Comparison of ENCODE assay signal across 8 cellular contexts in genomic region chr5:73446631-73447233, GRCh38. TPM values are rescaled to one million over a fixed set of nuclear protein-coding genes. Genes with fewer than 3 reads are reported as not detected.
A peak's percentile ranks its signal among the peaks of the same experiment; 100 is the strongest.
DNase-seq lines count a peak whose midpoint lies in the region; ATAC-seq, FAIRE-seq and TF ChIP-seq lines count a peak whose summit lies in the region.

No MANE protein-coding gene starts in this region.

- H3K23me2 ChIP-seq in H9 (ENCODE audit: insufficient read length, low read depth, low read length, poor library complexity, severe bottlenecking), result peaks cover 20% of the 10 kb centered on the region

- no peak overlapping the region for H4K91ac ChIP-seq in H9 (ENCODE audit: insufficient read length, low read depth, low read length)

- H3K27me3 Mint-ChIP-seq in H9 (ENCODE audit: low read depth), result peaks cover 91% of the 10 kb centered on the region
- H3K27me3 Mint-ChIP-seq in activated T-cell treated with anti-CD3 and anti-CD28 coated beads, Interleukin-2, amount 50 U/mL, for 4 hours (ENCODE audit: low read depth), result peaks cover 80% of the 10 kb centered on the region

- WGBS in H9 (ENCODE audit: extremely low coverage, insufficient read length, low lambda C conversion rate), result no CpG with 5 or more reads among the region's 66 CpGs

- H3K36me3 ChIP-seq in ACC112 (ENCODE audit: insufficient read depth, low read length), result peaks cover 9% of the 10 kb centered on the region; the same call in 1 of the 2 replicates
- H3K36me3 ChIP-seq in keratinocyte (ENCODE audit: control insufficient read depth in 2 of 2, extremely low read depth in 1 of 2, insufficient read depth in 2 of 2, low read length in 2 of 2), result no peaks in the 10 kb centered on the region

- H3K4ac ChIP-seq in H9 (ENCODE audit: low read depth, low read length), result no peak overlapping the region

- H3K79me1 ChIP-seq in H9 (ENCODE audit: insufficient read depth, low read depth, low read length, poor library complexity, severe bottlenecking), result no peaks in the 10 kb centered on the region

- H3K4me3 ChIP-seq in ACC112 (ENCODE audit: low read depth, low read length) (peak overlapping the region; percentile 88), keratinocyte (ENCODE audit: control insufficient read depth in 2 of 3, extremely low read depth in 1 of 3, insufficient read depth in 2 of 3, low read depth in 1 of 3, low read length in 3 of 3) (peak overlapping the region; percentile 52 to 91 (median 67))

- no peak overlapping the region for H3K23ac ChIP-seq in H9 (ENCODE audit: insufficient read length, low read depth, low read length)

- H2BK5ac ChIP-seq in H9 (ENCODE audit: insufficient read length, low read length), result no peak overlapping the region

- no peak overlapping the region for H2AK5ac ChIP-seq in H9 (ENCODE audit: insufficient read length, low read length)

- no peak for TF ChIP-seq CTCF in H9 (conservative IDR thresholded peaks at IDR 0.05)
- TF ChIP-seq CTCF in keratinocyte (optimal IDR thresholded peaks at IDR 0.05 in 1 of 3, IDR thresholded peaks at IDR 0.05 in 1 of 3, conservative IDR thresholded peaks at IDR 0.05 in 1 of 3; ENCODE audit: extremely low read depth in 1 of 3, insufficient read depth in 2 of 3, low read length in 3 of 3), result no peak
- TF ChIP-seq CTCF in D721Med (IDR thresholded peaks at IDR 0.05; ENCODE audit: insufficient read depth, missing control alignments), result no peak

- H4K20me1 ChIP-seq in H9 (ENCODE audit: control insufficient read depth, insufficient read depth, insufficient read length) (no peaks in the 10 kb centered on the region), keratinocyte (ENCODE audit: control insufficient read depth, extremely low read depth, insufficient read depth, low read length) (no peaks in the 10 kb centered on the region)

- no peak overlapping the region for H2BK20ac ChIP-seq in H9 (ENCODE audit: low read depth, low read length, poor library complexity, severe bottlenecking)

- FAIRE-seq in keratinocyte (lab: Jason Lieb, UNC) (no peak), D721Med (lab: Jason Lieb, UNC) (no peak)

- H3K9me3 Mint-ChIP-seq in H9, result peaks cover 2 to 19% of the 10 kb centered on the region in 2 experiments; a peak in 2 of 5 replicates
- H3K9me3 Mint-ChIP-seq in activated T-cell treated with anti-CD3 and anti-CD28 coated beads, Interleukin-2, amount 50 U/mL, for 4 hours, result peaks cover 7% of the 10 kb centered on the region

- H3K4me1 Mint-ChIP-seq in H9, result peaks cover 30 to 48% of the 10 kb centered on the region in 2 experiments
- H3K4me1 Mint-ChIP-seq in activated T-cell treated with anti-CD3 and anti-CD28 coated beads, Interleukin-2, amount 50 U/mL, for 4 hours (ENCODE audit: low read depth), result peaks cover 23% of the 10 kb centered on the region

- no peaks in the 10 kb centered on the region for H3K9me1 ChIP-seq in keratinocyte (ENCODE audit: control insufficient read depth, extremely low read depth, insufficient read depth, low read length)

- H2AFZ ChIP-seq in ACC112 (ENCODE audit: low read length, unreplicated experiment) (no peak overlapping the region), H9 (ENCODE audit: low read length) (no peak overlapping the region), keratinocyte (ENCODE audit: control insufficient read depth, low read length) (no peak overlapping the region)

- no peak overlapping the region for H2BK15ac ChIP-seq in H9 (ENCODE audit: low read depth, low read length)

- no peak overlapping the region for H3K27ac Mint-ChIP-seq in H9

- H3K9me3 ChIP-seq in H9 (ENCODE audit: control insufficient read depth, low read depth, low read length) (no peaks in the 10 kb centered on the region), keratinocyte (ENCODE audit: control insufficient read depth, low read depth, low read length) (no peaks in the 10 kb centered on the region)

- H3K4me2 ChIP-seq in H9 (ENCODE audit: insufficient read depth, insufficient read length, low read length) (peak overlapping the region; percentile 56), keratinocyte (ENCODE audit: control insufficient read depth, extremely low read depth, insufficient read depth, low read depth, low read length) (peak overlapping the region; percentile 77)

- no peak overlapping the region for H3T11ph ChIP-seq in H9 (ENCODE audit: low read length)

- no peak overlapping the region for H3K56ac ChIP-seq in H9 (ENCODE audit: insufficient read length, low read depth, low read length)

- H3K27me3 ChIP-seq in ACC112 (ENCODE audit: insufficient read depth, low read length), result peaks cover 15% of the 10 kb centered on the region
- peaks cover 82% of the 10 kb centered on the region for H3K27me3 ChIP-seq in H9 (ENCODE audit: insufficient read depth, low read length)
- peaks cover 34% of the 10 kb centered on the region for H3K27me3 ChIP-seq in keratinocyte (ENCODE audit: control insufficient read depth, extremely low read depth, insufficient read depth, low read length)

- no peak overlapping the region for H3K9ac ChIP-seq in H9 (ENCODE audit: extremely low read depth, insufficient read length, low read length)
- H3K9ac ChIP-seq in keratinocyte (ENCODE audit: control insufficient read depth, extremely low read depth, insufficient read depth, low read length), result peak overlapping the region; percentile 82

- no peak overlapping the region for H2BK12ac ChIP-seq in H9 (ENCODE audit: insufficient read length, low read depth, low read length)

- no peak overlapping the region for H4K8ac ChIP-seq in H9 (replicated peaks; ENCODE audit: insufficient read length, low read depth, low read length)

- H4K5ac ChIP-seq in H9 (ENCODE audit: insufficient read length, low read depth, low read length), result no peak overlapping the region

- H3K79me2 ChIP-seq in ACC112 (ENCODE audit: control insufficient read depth, insufficient read depth, low read length, unreplicated experiment), result peaks cover 32% of the 10 kb centered on the region
- H3K79me2 ChIP-seq in H9 (ENCODE audit: insufficient read depth, low read length), result no peaks in the 10 kb centered on the region
- H3K79me2 ChIP-seq in keratinocyte (ENCODE audit: control insufficient read depth, insufficient read depth, low read length), result peaks cover 29% of the 10 kb centered on the region

- peak overlapping the region; percentile 56 to 79 for H3K4me3 Mint-ChIP-seq in H9
- peak overlapping the region; percentile 72 for H3K4me3 Mint-ChIP-seq in activated T-cell treated with anti-CD3 and anti-CD28 coated beads, Interleukin-2, amount 50 U/mL, for 4 hours

- no peak overlapping the region for H3K27ac ChIP-seq in ACC112 (ENCODE audit: low read depth, low read length)
- no peak overlapping the region for H3K27ac ChIP-seq in H9 (ENCODE audit: insufficient read length, low read depth, low read length)
- peak overlapping the region; percentile 41 for H3K27ac ChIP-seq in keratinocyte (ENCODE audit: control insufficient read depth, insufficient read depth, low read length)

- H2BK120ac ChIP-seq in H9 (ENCODE audit: low read depth, low read length, poor library complexity, severe bottlenecking), result no peak overlapping the region

- no peak overlapping the region for H3K14ac ChIP-seq in H9 (ENCODE audit: insufficient read depth, low read length)

- no peak overlapping the region for H3K18ac ChIP-seq in H9 (ENCODE audit: insufficient read length, low read depth, low read length)

- DNase-seq in H9, result no peak
- DNase-seq in activated T-cell treated with anti-CD3 and anti-CD28 coated beads, Interleukin-2, amount 50 U/mL, for 4 hours, result peak; percentile 5
- no peak for DNase-seq in keratinocyte (ENCODE audit: low read depth, low spot score)
- DNase-seq in D721Med (ENCODE audit: insufficient read length, low spot score), result no peak
- no peak for DNase-seq in NAMALWA (ENCODE audit: low spot score)

- dilution Hi-C loops in keratinocyte (cut with MboI; ENCODE audit: extremely low pct_ligation_motif_present, low sequenced_read_pairs), result no loop called here

- H3K4me1 ChIP-seq in ACC112 (ENCODE audit: control insufficient read depth, insufficient read depth, low read length, unreplicated experiment), result peaks cover 13% of the 10 kb centered on the region
- no peaks in the 10 kb centered on the region for H3K4me1 ChIP-seq in H9 (ENCODE audit: insufficient read depth, low read length)
- peaks cover 15% of the 10 kb centered on the region for H3K4me1 ChIP-seq in keratinocyte (ENCODE audit: control insufficient read depth, extremely low read depth, insufficient read depth, low read length)

- H3K36me3 Mint-ChIP-seq in H9 (ENCODE audit: insufficient read depth in 1 of 3, low read depth in 3 of 3), result no peaks in the 10 kb centered on the region; a peak in 1 of 7 replicates
- H3K36me3 Mint-ChIP-seq in activated T-cell treated with anti-CD3 and anti-CD28 coated beads, Interleukin-2, amount 50 U/mL, for 4 hours (ENCODE audit: insufficient read depth), result no peaks in the 10 kb centered on the region

- no peak for ATAC-seq in activated T-cell treated with anti-CD3 and anti-CD28 coated beads, Interleukin-2, amount 50 U/mL, for 4 hours
- ATAC-seq in HG03460 (IDR thresholded peaks at IDR 0.05; ENCODE audit: unreplicated experiment), result no peak
- no peak for ATAC-seq in GM19328 (IDR thresholded peaks at IDR 0.05; ENCODE audit: unreplicated experiment)

RNA-seq across cellular contexts. Expression of gene FOXD1, which starts 1.8 kb away (rescaled TPM):
- 0.20 and 0.31 TPM in 2 replicates for total RNA-seq in H9 (2021)
- total RNA-seq in activated T-cell treated with anti-CD3 and anti-CD28 coated beads, Interleukin-2, amount 50 U/mL, for 4 hours, result under 1 TPM in 1 of 3 donors, not detected in 2; 0.13 TPM
- 2.9 to 11.9 TPM (median 7.0 TPM) in 3 replicates for polyA plus RNA-seq in keratinocyte
- 2.5 TPM for polyA plus RNA-seq in keratinocyte (2011; ENCODE audit: low read depth)
- 4.1 and 5.5 TPM in 2 replicates for polyA plus RNA-seq in keratinocyte (2011; cell fraction: cytosol; rRNA removed)
- polyA plus RNA-seq in keratinocyte (2011; cell fraction: nucleus; rRNA removed), result 5.3 and 6.7 TPM in 2 replicates
- 6.9 and 22.6 TPM in 2 replicates for polyA plus RNA-seq in keratinocyte (2012; ENCODE audit: low replicate concordance)
- 1.3 to 6.3 TPM (median 1.9 TPM) in 3 replicates for polyA minus RNA-seq in keratinocyte
- polyA minus RNA-seq in keratinocyte (2011; cell fraction: cytosol; rRNA and poly(A)+ RNA removed), result 9.2 TPM
- polyA minus RNA-seq in keratinocyte (2011; cell fraction: nucleus; rRNA and poly(A)+ RNA removed), result 2.4 and 2.7 TPM in 2 replicates

RNA-seq across cellular contexts. Expression of gene BTF3, which starts 51.5 kb away (rescaled TPM):
- total RNA-seq in H9 (2021), result 861 and 876 TPM in 2 replicates
- total RNA-seq in activated T-cell treated with anti-CD3 and anti-CD28 coated beads, Interleukin-2, amount 50 U/mL, for 4 hours, result 1,000 to 10,000 TPM in 2 of 3 donors, 100 to 1,000 TPM in 1; 967 to 1,090 (median 1,019) TPM
- polyA plus RNA-seq in keratinocyte, result 505 to 857 TPM (median 694 TPM) in 3 replicates
- polyA plus RNA-seq in keratinocyte (2011; ENCODE audit: low read depth), result 754 TPM
- 674 and 942 TPM in 2 replicates for polyA plus RNA-seq in keratinocyte (2011; cell fraction: cytosol; rRNA removed)
- polyA plus RNA-seq in keratinocyte (2011; cell fraction: nucleus; rRNA removed), result 191 and 279 TPM in 2 replicates
- polyA plus RNA-seq in keratinocyte (2012; ENCODE audit: low replicate concordance), result 722 and 955 TPM in 2 replicates
- polyA minus RNA-seq in keratinocyte, result 225 to 484 TPM (median 286 TPM) in 3 replicates
- polyA minus RNA-seq in keratinocyte (2011; cell fraction: cytosol; rRNA and poly(A)+ RNA removed), result 335 TPM
- polyA minus RNA-seq in keratinocyte (2011; cell fraction: nucleus; rRNA and poly(A)+ RNA removed), result 67.1 and 102 TPM in 2 replicates
